ENCODE assay signal across 22 cellular contexts in genomic region chr14:68748260-68748659, GRCh38.
"Had no signal": no experiment of that assay in that cellular context is flagged by ENCODE, and none has a peak within 500 bp of the region (broad histone marks: within the 10 kb centered on the region; RNA-seq: fewer than 3 reads in every experiment).

No MANE protein-coding gene starts in this region.

- H3K27me3 ChIP-seq: brain microvascular endothelial cell had no signal

- H3K4me3 Mint-ChIP-seq: activated CD4-positive, alpha-beta memory T cell treated with anti-CD3 and anti-CD28 coated beads, Interleukin-2, amount 10 ng/mL, durations not matched to agents 7 days and 5 days; activated CD4-positive, alpha-beta T cell treated with anti-CD3 and anti-CD28 coated beads for 36 hours; activated naive CD4-positive, alpha-beta T cell treated with anti-CD3 and anti-CD28 coated beads, Interleukin-2, amount 10 ng/mL, durations not matched to agents 7 days and 5 days; activated naive CD8-positive, alpha-beta T cell treated with anti-CD3 and anti-CD28 coated beads for 36 hours; activated T-helper 17 cell treated with anti-CD3 and anti-CD28 coated beads, Interleukin-2, amount 50 U/mL, for 72 hours had no signal

- H3K36me3 Mint-ChIP-seq: activated naive CD4-positive, alpha-beta T cell treated with anti-CD3 and anti-CD28 coated beads, Interleukin-2, amount 10 ng/mL, durations not matched to agents 7 days and 5 days; activated naive CD8-positive, alpha-beta T cell treated with anti-CD3 and anti-CD28 coated beads for 36 hours had no signal

- H3K27ac Mint-ChIP-seq: activated CD4-positive, alpha-beta memory T cell treated with anti-CD3 and anti-CD28 coated beads, Interleukin-2, amount 10 ng/mL, durations not matched to agents 7 days and 5 days; activated CD4-positive, alpha-beta T cell treated with anti-CD3 and anti-CD28 coated beads for 36 hours; activated naive CD4-positive, alpha-beta T cell treated with anti-CD3 and anti-CD28 coated beads, Interleukin-2, amount 10 ng/mL, durations not matched to agents 7 days and 5 days; activated naive CD8-positive, alpha-beta T cell treated with anti-CD3 and anti-CD28 coated beads for 36 hours; activated T-helper 17 cell treated with anti-CD3 and anti-CD28 coated beads, Interleukin-2, amount 50 U/mL, for 72 hours had no signal

- H3K27ac ChIP-seq: brain microvascular endothelial cell, SK-N-MC, VCaP had no signal

- H3K4me3 ChIP-seq: SK-N-MC had no signal

- H3K27me3 Mint-ChIP-seq: activated CD4-positive, alpha-beta T cell treated with anti-CD3 and anti-CD28 coated beads for 36 hours; activated naive CD8-positive, alpha-beta T cell treated with anti-CD3 and anti-CD28 coated beads for 36 hours; activated T-helper 17 cell treated with anti-CD3 and anti-CD28 coated beads, Interleukin-2, amount 50 U/mL, for 72 hours had no signal

- DNase-seq: activated CD4-positive, alpha-beta memory T cell treated with anti-CD3 and anti-CD28 coated beads, Interleukin-2, amount 10 ng/mL, durations not matched to agents 7 days and 5 days; activated CD4-positive, alpha-beta T cell treated with anti-CD3 and anti-CD28 coated beads for 36 hours; activated CD4-positive, alpha-beta T cell treated with anti-CD3 and anti-CD28 coated beads, Interleukin-2, amount 50 U/mL, for 1 hour; activated gamma-delta T cell treated with Interleukin-2 at 50 U/mL for 16 hours; activated naive CD8-positive, alpha-beta T cell treated with anti-CD3 and anti-CD28 coated beads for 36 hours; activated T-cell treated with anti-CD3 and anti-CD28 coated beads for 4 hours; activated T-cell treated with anti-CD3 and anti-CD28 coated beads, Interleukin-2, amount 50 U/mL, for 48 hours; brain microvascular endothelial cell; KG1; NCI-H1092; NCI-H1417; NCI-H1930; NCI-H345; NCI-H510A; NCI-H526 treated with DMSO at 0.1 percent for 48 hours; NCI-H82; SIG-M5; T-helper 1 cell had no signal

- H3K36me3 ChIP-seq: brain microvascular endothelial cell had no signal

- H3K4me1 Mint-ChIP-seq: activated CD4-positive, alpha-beta memory T cell treated with anti-CD3 and anti-CD28 coated beads, Interleukin-2, amount 10 ng/mL, durations not matched to agents 7 days and 5 days; activated naive CD4-positive, alpha-beta T cell treated with anti-CD3 and anti-CD28 coated beads, Interleukin-2, amount 10 ng/mL, durations not matched to agents 7 days and 5 days; activated T-helper 17 cell treated with anti-CD3 and anti-CD28 coated beads, Interleukin-2, amount 50 U/mL, for 72 hours had no signal

- H3K9me3 Mint-ChIP-seq: activated CD4-positive, alpha-beta memory T cell treated with anti-CD3 and anti-CD28 coated beads, Interleukin-2, amount 10 ng/mL, durations not matched to agents 7 days and 5 days; activated naive CD4-positive, alpha-beta T cell treated with anti-CD3 and anti-CD28 coated beads, Interleukin-2, amount 10 ng/mL, durations not matched to agents 7 days and 5 days; activated naive CD8-positive, alpha-beta T cell treated with anti-CD3 and anti-CD28 coated beads for 36 hours; activated T-helper 17 cell treated with anti-CD3 and anti-CD28 coated beads, Interleukin-2, amount 50 U/mL, for 72 hours had no signal
